ENCODE assay signal across 15 cellular contexts in genomic region chr11:112524808-112525207, GRCh38.
DNase-seq lines count a peak whose midpoint lies in the region; ATAC-seq, FAIRE-seq and TF ChIP-seq lines count a peak whose summit lies in the region.
"Had no signal": no experiment of that assay in that cellular context is flagged by ENCODE, and none has a peak within 500 bp of the region (broad histone marks: within the 10 kb centered on the region; RNA-seq: fewer than 3 reads in every experiment).

No MANE protein-coding gene starts in this region.

- H2BK12ac ChIP-seq in H1 (ENCODE audit: low read depth, low read length) (no peak overlapping the region), H9 (ENCODE audit: insufficient read length, low read depth, low read length) (no peak overlapping the region)

- no peaks in the 10 kb centered on the region for H3K9me3 ChIP-seq in H1 (ENCODE audit: insufficient read depth in 2 of 2, low read depth in 1 of 2, low read length in 1 of 2)
- H3K9me3 ChIP-seq in lung (ENCODE audit: control insufficient read depth in 2 of 2, insufficient read depth in 1 of 2, low read length in 1 of 2), result no peaks in the 10 kb centered on the region
- no peaks in the 10 kb centered on the region for H3K9me3 ChIP-seq in thoracic aorta
- no peaks in the 10 kb centered on the region for H3K9me3 ChIP-seq in H9 (ENCODE audit: control insufficient read depth, low read depth, low read length)
- H3K9me3 ChIP-seq: uterus had no signal

- H3K4me1 ChIP-seq in H1 (replicated peaks in 1 of 4; ENCODE audit: control insufficient read depth in 3 of 4, insufficient read depth in 4 of 4, low read length in 3 of 4) (0 out of 7 replicates have a peak, but pooled peaks cover 0 to 3% (median 0%) of the 10 kb centered on the region in 4 experiments), lung (ENCODE audit: control insufficient read depth in 2 of 2, insufficient read depth in 2 of 2, low read length in 2 of 2) (peaks cover 0 to 9% of the 10 kb centered on the region in 2 donors), thoracic aorta (ENCODE audit: control insufficient read depth in 1 of 2, low read depth in 2 of 2) (peaks cover 17 to 34% of the 10 kb centered on the region in 2 donors), H9 (ENCODE audit: insufficient read depth, low read length) (no peaks in the 10 kb centered on the region)
- H3K4me1 ChIP-seq: uterus had no signal

- peak overlapping the region in 1 of 3 experiments; percentile 85; a peak in 1 of 7 replicates for H3K27ac Mint-ChIP-seq in H9
- H3K27ac Mint-ChIP-seq: CD8-positive, alpha-beta memory T cell; effector memory CD8-positive, alpha-beta T cell had no signal

- no peaks in the 10 kb centered on the region for H3K79me1 ChIP-seq in H1 (ENCODE audit: low read depth, low read length)
- H3K79me1 ChIP-seq in H9 (ENCODE audit: insufficient read depth, low read depth, low read length, poor library complexity, severe bottlenecking), result no peaks in the 10 kb centered on the region

- H3K23me2 ChIP-seq in H1 (ENCODE audit: low read depth, low read length) (no peaks in the 10 kb centered on the region), H9 (ENCODE audit: insufficient read length, low read depth, low read length, poor library complexity, severe bottlenecking) (no peaks in the 10 kb centered on the region)

- DNase-seq in NCI-H2029 treated with DMSO at 0.1 percent for 48 hours (lab: John Stamatoyannopoulos, UW) (peak; percentile 9), NCI-H2029 (lab: John Stamatoyannopoulos, UW) (no peak), H1 (ENCODE audit: low read depth in 1 of 2, low spot score in 2 of 2) (no peak), lung (ENCODE audit: low spot score) (no peak), thoracic aorta (ENCODE audit: low spot score) (peak; percentile 15), H9 (no peak)
- DNase-seq: 8988T; activated gamma-delta T cell; CD8-positive, alpha-beta memory T cell; effector memory CD8-positive, alpha-beta T cell; OCI-M1; uterus had no signal

- 82% methylated on average over 4 of the region's 4 CpGs; no CpG with 5 or more reads in 1 of the 2 experiments for WGBS in H1 (ENCODE audit: extremely low coverage in 1 of 2, insufficient coverage in 1 of 2, insufficient read length in 1 of 2, insufficient replicate concordance in 2 of 2, low coverage in 1 of 2, low lambda C conversion rate in 2 of 2, missing lambda C conversion rate in 1 of 2), 2 experiments
- WGBS in lung, 2 donors, result 44 to 54% methylated on average over 4 of the region's 4 CpGs
- no CpG with 5 or more reads among the region's 4 CpGs for WGBS in H9 (ENCODE audit: extremely low coverage, insufficient read length, low lambda C conversion rate)

- 0 out of 7 replicates have a peak, but pooled peaks cover 0 to 2% (median 0%) of the 10 kb centered on the region in 4 experiments for H3K27me3 ChIP-seq in H1 (replicated peaks in 1 of 4; ENCODE audit: control insufficient read depth in 3 of 4, extremely low read depth in 1 of 4, insufficient read depth in 3 of 4, low read length in 3 of 4)
- no peaks in the 10 kb centered on the region for H3K27me3 ChIP-seq in lung (ENCODE audit: control insufficient read depth, insufficient read depth)
- H3K27me3 ChIP-seq in thoracic aorta (replicated peaks; ENCODE audit: insufficient read depth), result no peaks in the 10 kb centered on the region
- H3K27me3 ChIP-seq in H9 (ENCODE audit: insufficient read depth, low read length), result no peaks in the 10 kb centered on the region
- H3K27me3 ChIP-seq: uterus had no signal

- H3K14ac ChIP-seq in H1 (ENCODE audit: insufficient read length) (no peak overlapping the region), H9 (ENCODE audit: insufficient read depth, low read length) (no peak overlapping the region; the same call in 1 of the 2 replicates)

- no peak overlapping the region for H3K4me3 Mint-ChIP-seq in H9
- H3K4me3 Mint-ChIP-seq: CD8-positive, alpha-beta memory T cell; effector memory CD8-positive, alpha-beta T cell had no signal

- no peak overlapping the region for H4K5ac ChIP-seq in H1 (ENCODE audit: insufficient read length, low read depth, low read length)
- H4K5ac ChIP-seq in H9 (ENCODE audit: insufficient read length, low read depth, low read length), result no peak overlapping the region

- CTCF ChIA-PET in H1 (lab: Charles Lee; ENCODE audit: partially characterized antibody), result interaction anchor here (1.2 to 3.4 kb wide), 3 partner anchors 31 to 765 kb away, joined by 3 to 15 read pairs (median 5); no protein-coding TSS in a partner anchor

- H3K36me3 ChIP-seq in H1 (ENCODE audit: control insufficient read depth in 2 of 4, insufficient read depth in 4 of 4, low read length in 3 of 4) (no peaks in the 10 kb centered on the region), lung (ENCODE audit: control insufficient read depth in 2 of 2, insufficient read depth in 2 of 2, low read length in 2 of 2) (no peaks in the 10 kb centered on the region), thoracic aorta (no peaks in the 10 kb centered on the region)
- H3K36me3 ChIP-seq: uterus had no signal

- H2BK5ac ChIP-seq in H1 (ENCODE audit: low read depth, low read length), result no peak overlapping the region
- no peak overlapping the region for H2BK5ac ChIP-seq in H9 (ENCODE audit: insufficient read length, low read length)

- TF ChIP-seq EP300 in H1 (IDR thresholded peaks at IDR 0.05; ENCODE audit: borderline replicate concordance in 1 of 2, low read depth in 2 of 2, low read length in 2 of 2), result no peak

- H3K18ac ChIP-seq in H1 (ENCODE audit: extremely low read depth, low read length), result no peak overlapping the region
- H3K18ac ChIP-seq in H9 (ENCODE audit: insufficient read length, low read depth, low read length), result no peak overlapping the region

- no peak overlapping the region for H3K4me2 ChIP-seq in H1 (ENCODE audit: insufficient read depth in 1 of 2, low read depth in 2 of 2, low read length in 2 of 2)
- no peak overlapping the region for H3K4me2 ChIP-seq in H9 (ENCODE audit: insufficient read depth, insufficient read length, low read length)

- H3K4me3 ChIP-seq in H1 (ENCODE audit: extremely low read depth in 1 of 4, insufficient read depth in 2 of 4, low read depth in 3 of 4, low read length in 4 of 4) (no peak overlapping the region), lung (no peak overlapping the region), thoracic aorta (no peak overlapping the region)
- H3K4me3 ChIP-seq: uterus had no signal

- POLR2A ChIA-PET in H1 (lab: Charles Lee; ENCODE audit: partially characterized antibody), result no interaction called here

- peaks cover 4% of the 10 kb centered on the region for H3K27me3 Mint-ChIP-seq in H9 (ENCODE audit: low read depth)

- H3K36me3 Mint-ChIP-seq in H9 (ENCODE audit: insufficient read depth in 1 of 3, low read depth in 3 of 3), result no peaks in the 10 kb centered on the region; a peak in 1 of 7 replicates
- H3K36me3 Mint-ChIP-seq: CD8-positive, alpha-beta memory T cell had no signal

- H4K20me1 ChIP-seq in H1 (replicated peaks in 1 of 2; ENCODE audit: control insufficient read depth in 1 of 2, insufficient read depth in 2 of 2, low read length in 2 of 2) (no peaks in the 10 kb centered on the region), H9 (ENCODE audit: control insufficient read depth, insufficient read depth, insufficient read length) (no peaks in the 10 kb centered on the region)

- H3K4ac ChIP-seq in H1 (replicated peaks; ENCODE audit: insufficient read length, low read depth, low read length), result no peak overlapping the region
- H3K4ac ChIP-seq in H9 (ENCODE audit: low read depth, low read length), result no peak overlapping the region

- H3K79me2 ChIP-seq in H1 (ENCODE audit: control insufficient read depth in 1 of 2, insufficient read depth in 2 of 2, low read length in 2 of 2) (no peaks in the 10 kb centered on the region), H9 (ENCODE audit: insufficient read depth, low read length) (no peaks in the 10 kb centered on the region)

- H3K9ac ChIP-seq in H1 (replicated peaks in 1 of 4; ENCODE audit: extremely low read depth in 1 of 4, low read depth in 3 of 4, low read length in 3 of 4) (no peak overlapping the region), H9 (ENCODE audit: extremely low read depth, insufficient read length, low read length) (no peak overlapping the region)

- TF ChIP-seq CTCF in H1 (IDR thresholded peaks at IDR 0.05; ENCODE audit: control extremely low read depth in 1 of 3, insufficient read depth in 1 of 3, low read depth in 1 of 3, low read length in 3 of 3) (no peak), lung (IDR thresholded peaks at IDR 0.05; ENCODE audit: control extremely low read depth, extremely low read depth) (no peak), thoracic aorta (IDR thresholded peaks at IDR 0.05) (no peak), H9 (conservative IDR thresholded peaks at IDR 0.05) (no peak)

- H3K56ac ChIP-seq in H1 (replicated peaks; ENCODE audit: insufficient read length, low read depth, low read length) (no peak overlapping the region), H9 (ENCODE audit: insufficient read length, low read depth, low read length) (no peak overlapping the region)

- H3K4me1 Mint-ChIP-seq in H9, result peaks cover 8 to 12% of the 10 kb centered on the region in 2 experiments

- TF ChIP-seq POLR2A in H1 (IDR thresholded peaks at IDR 0.05; ENCODE audit: control extremely low read depth in 1 of 2, low read depth in 2 of 2, low read length in 2 of 2), result no peak

- H2AK5ac ChIP-seq in H1 (ENCODE audit: low read depth, low read length), result no peak overlapping the region
- H2AK5ac ChIP-seq in H9 (ENCODE audit: insufficient read length, low read length), result no peak overlapping the region

- no peak overlapping the region for H3T11ph ChIP-seq in H9 (ENCODE audit: low read length)

- no peak overlapping the region for H3K27ac ChIP-seq in H1 (ENCODE audit: low read depth, low read length)
- no peak overlapping the region for H3K27ac ChIP-seq in lung (ENCODE audit: low read depth in 1 of 2, low read length in 1 of 2)
- peak overlapping the region; percentile 61 for H3K27ac ChIP-seq in thoracic aorta
- no peak overlapping the region for H3K27ac ChIP-seq in H9 (ENCODE audit: insufficient read length, low read depth, low read length)
- H3K27ac ChIP-seq: uterus had no signal

- TF ChIP-seq RAD21 in H1 (IDR thresholded peaks at IDR 0.05 in 1 of 2, conservative IDR thresholded peaks at IDR 0.05 in 1 of 2; ENCODE audit: low read depth in 2 of 2, low read length in 2 of 2), result no peak

- H4K91ac ChIP-seq in H1 (replicated peaks; ENCODE audit: insufficient read length, low read length) (no peak overlapping the region), H9 (ENCODE audit: insufficient read length, low read depth, low read length) (no peak overlapping the region)

- no peak for FAIRE-seq in H1 (lab: Jason Lieb, UNC)
- FAIRE-seq: frontal cortex had no signal

- H2AFZ ChIP-seq in H1 (ENCODE audit: low read length), result no peak overlapping the region
- H2AFZ ChIP-seq in H9 (ENCODE audit: low read length), result no peak overlapping the region

- 0 out of 2 replicates have a peak overlapping the region, but pooled peaks have one; percentile 48 for H2BK20ac ChIP-seq in H1 (ENCODE audit: low read length)
- no peak overlapping the region for H2BK20ac ChIP-seq in H9 (ENCODE audit: low read depth, low read length, poor library complexity, severe bottlenecking)

- no peak overlapping the region for H2BK120ac ChIP-seq in H1 (replicated peaks; ENCODE audit: low read depth, low read length)
- no peak overlapping the region for H2BK120ac ChIP-seq in H9 (ENCODE audit: low read depth, low read length, poor library complexity, severe bottlenecking)

- ATAC-seq in lung (ENCODE audit: insufficient read depth, low FRiP score) (peak; percentile 12), thoracic aorta (ENCODE audit: insufficient number of reproducible peaks, low FRiP score, low read depth) (no peak), GM18868 (IDR thresholded peaks at IDR 0.05; ENCODE audit: unreplicated experiment) (no peak), HG02840 (IDR thresholded peaks at IDR 0.05; ENCODE audit: low FRiP score, unreplicated experiment) (no peak)
- ATAC-seq: effector memory CD8-positive, alpha-beta T cell had no signal

- no peak overlapping the region for H3K23ac ChIP-seq in H1 (ENCODE audit: insufficient read length)
- no peak overlapping the region for H3K23ac ChIP-seq in H9 (ENCODE audit: insufficient read length, low read depth, low read length)

- H3K9me3 Mint-ChIP-seq in H9, result no peaks in the 10 kb centered on the region; a peak in 1 of 5 replicates
- H3K9me3 Mint-ChIP-seq: effector memory CD8-positive, alpha-beta T cell had no signal

- H2BK15ac ChIP-seq in H1 (ENCODE audit: low read length) (no peak overlapping the region), H9 (ENCODE audit: low read depth, low read length) (no peak overlapping the region)

- H4K8ac ChIP-seq in H1 (ENCODE audit: extremely low read depth, insufficient read depth, low read length) (no peak overlapping the region), H9 (replicated peaks; ENCODE audit: insufficient read length, low read depth, low read length) (no peak overlapping the region)

Comparison
In these comparisons a context has a peak if more than half of its experiments do, and no peak if none do; other contexts are left out.
1. DNase-seq: peak in NCI-H2029 treated with DMSO at 0.1 percent for 48 hours (single experiment) and thoracic aorta (single experiment); none in NCI-H2029 (single experiment), H1 (0 of 2), lung (single experiment) and H9 (single experiment).
2. H3K27ac ChIP-seq: peak in thoracic aorta (2 of 2); none in H1 (single experiment), lung (0 of 2) and H9 (single experiment).